In the genomic region with DNA sequence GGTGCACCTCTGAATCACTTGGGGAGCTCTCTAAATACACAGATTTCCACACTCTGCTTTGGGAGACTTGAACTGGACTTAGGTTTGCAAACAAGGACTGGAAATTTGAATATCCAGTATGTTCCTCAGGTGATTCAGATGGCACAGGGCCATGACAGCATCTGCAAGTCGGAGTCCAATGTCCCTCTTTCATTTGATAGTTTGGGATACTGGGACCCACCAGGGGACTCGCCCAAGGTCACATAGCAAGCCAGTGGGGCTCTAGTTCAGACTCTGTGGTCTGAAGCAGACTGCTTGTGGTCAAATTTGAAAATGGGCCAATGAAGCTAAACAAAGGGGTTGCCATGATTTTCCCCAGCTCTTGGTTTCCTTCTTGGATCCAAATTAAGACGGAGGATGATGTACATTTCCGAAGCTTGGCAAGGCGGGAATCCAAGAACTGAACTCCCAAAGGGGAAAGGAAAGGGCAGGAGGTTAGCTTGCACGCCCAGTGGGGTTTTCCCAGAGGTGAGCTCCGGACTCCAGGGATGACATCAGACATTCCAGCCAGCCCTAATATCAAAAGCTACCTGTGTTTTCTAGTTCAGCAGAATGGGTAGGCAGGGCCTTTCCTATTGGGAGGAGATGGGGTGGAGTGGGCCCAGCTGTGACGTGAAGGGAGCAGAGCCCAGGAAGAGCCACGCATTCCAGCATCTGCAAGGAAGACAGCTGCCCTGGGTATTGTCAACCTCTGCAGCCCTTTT, we compare ENCODE assay signal across 1 cellular context.
TF ChIP-seq lines count a peak whose summit lies in the region.

No MANE protein-coding gene starts in this region.

TF ChIP-seq in K562, 482 proteins besides CTCF, POLR2A, EP300 and RAD21:
- TF ChIP-seq, protein P1, sequence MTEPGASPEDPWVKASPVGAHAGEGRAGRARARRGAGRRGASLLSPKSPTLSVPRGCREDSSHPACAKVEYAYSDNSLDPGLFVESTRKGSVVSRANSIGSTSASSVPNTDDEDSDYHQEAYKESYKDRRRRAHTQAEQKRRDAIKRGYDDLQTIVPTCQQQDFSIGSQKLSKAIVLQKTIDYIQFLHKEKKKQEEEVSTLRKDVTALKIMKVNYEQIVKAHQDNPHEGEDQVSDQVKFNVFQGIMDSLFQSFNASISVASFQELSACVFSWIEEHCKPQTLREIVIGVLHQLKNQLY (CRISPR knock-in tag; conservative IDR thresholded peaks at IDR 0.05): no peak
- TF ChIP-seq SPI1 (IDR thresholded peaks at IDR 0.05; ENCODE audit: borderline replicate concordance, low read depth, low read length): no peak
- TF ChIP-seq SOX6 (IDR thresholded peaks at IDR 0.05): no peak
- TF ChIP-seq ZNF165 (CRISPR knock-in tag; IDR thresholded peaks at IDR 0.05; ENCODE audit: borderline replicate concordance): no peak
- no peak for TF ChIP-seq RBM14 (IDR thresholded peaks at IDR 0.05; ENCODE audit: borderline replicate concordance, insufficient read depth, low read depth, low read length)
- TF ChIP-seq, protein P2, sequence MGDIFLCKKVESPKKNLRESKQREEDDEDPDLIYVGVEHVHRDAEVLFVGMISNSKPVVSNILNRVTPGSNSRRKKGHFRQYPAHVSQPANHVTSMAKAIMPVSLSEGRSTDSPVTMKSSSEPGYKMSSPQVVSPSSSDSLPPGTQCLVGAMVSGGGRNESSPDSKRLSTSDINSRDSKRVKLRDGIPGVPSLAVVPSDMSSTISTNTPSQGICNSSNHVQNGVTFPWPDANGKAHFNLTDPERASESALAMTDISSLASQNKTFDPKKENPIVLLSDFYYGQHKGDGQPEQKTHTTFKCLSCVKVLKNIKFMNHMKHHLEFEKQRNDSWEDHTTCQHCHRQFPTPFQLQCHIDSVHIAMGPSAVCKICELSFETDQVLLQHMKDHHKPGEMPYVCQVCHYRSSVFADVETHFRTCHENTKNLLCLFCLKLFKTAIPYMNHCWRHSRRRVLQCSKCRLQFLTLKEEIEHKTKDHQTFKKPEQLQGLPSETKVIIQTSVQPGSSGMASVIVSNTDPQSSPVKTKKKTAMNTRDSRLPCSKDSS (IDR thresholded peaks at IDR 0.05; ENCODE audit: low read depth, partially characterized antibody): no peak
- TF ChIP-seq ZNF436 (CRISPR knock-in tag; IDR thresholded peaks at IDR 0.05): no peak
- no peak for TF ChIP-seq CBX2 (IDR thresholded peaks at IDR 0.05; ENCODE audit: insufficient read depth, low read length, poor library complexity, severe bottlenecking)
